In genomic region chr14:95294320-95294719, GRCh38 we compare ENCODE assay signal across 21 cellular contexts. TPM values are rescaled to one million over a fixed set of nuclear protein-coding genes. Genes with fewer than 3 reads are reported as not detected.
DNase-seq lines count a peak whose midpoint lies in the region; ATAC-seq and TF ChIP-seq lines count a peak whose summit lies in the region.
"Had no signal": no experiment of that assay in that cellular context is flagged by ENCODE, and none has a peak within 500 bp of the region (broad histone marks: within the 10 kb centered on the region; RNA-seq: fewer than 3 reads in every experiment).

No MANE protein-coding gene starts in this region.

- H3K4me3 Mint-ChIP-seq in mesothelial cell of epicardium: no peak overlapping the region
- H3K4me3 Mint-ChIP-seq: CD4-positive, alpha-beta T cell; GM23338 had no signal

- peak overlapping the region; percentile 61 for H3K27ac Mint-ChIP-seq in mesothelial cell of epicardium
- H3K27ac Mint-ChIP-seq: CD4-positive, alpha-beta T cell; GM23338 had no signal

- DNase-seq in left ventricle myocardium inferior (no peak), Right ventricle myocardium superior (no peak), caudate nucleus (lab: John Stamatoyannopoulos, UW) (no peak), mesothelial cell of epicardium (ENCODE audit: low spot score in 2 of 2, unreplicated experiment in 2 of 2) (no peak), vagina (ENCODE audit: extremely low spot score in 2 of 2) (no peak), NOMO-1 treated with DMSO at 0.1 percent for 48 hours (lab: John Stamatoyannopoulos, UW; ENCODE audit: unreplicated experiment) (no peak), cortex of kidney (lab: John Stamatoyannopoulos, UW) (no peak)
- DNase-seq: 8988T; Caco-2; CD4-positive, alpha-beta T cell; DMS153; GF-D8; NCI-H1105 treated with DMSO at 0.1 percent for 48 hours; NCI-H1694; NCI-H510A treated with DMSO at 0.1 percent for 48 hours; NCI-H82; RPMI8226; SJCRH30 had no signal

- no peak overlapping the region for H3K4me3 ChIP-seq in left ventricle myocardium inferior
- H3K4me3 ChIP-seq in vagina: no peak overlapping the region
- H3K4me3 ChIP-seq: GM23338, K562, SJCRH30 had no signal

- peaks cover 32% of the 10 kb centered on the region for H3K36me3 Mint-ChIP-seq in mesothelial cell of epicardium

- no peak for TF ChIP-seq CTCF in left ventricle myocardium inferior (IDR thresholded peaks at IDR 0.05; ENCODE audit: borderline replicate concordance)
- TF ChIP-seq CTCF in mesothelial cell of epicardium (IDR thresholded peaks at IDR 0.05; ENCODE audit: unreplicated experiment): no peak
- TF ChIP-seq CTCF in vagina (IDR thresholded peaks at IDR 0.05): no peak

- intact Hi-C loops in left ventricle myocardium inferior (cut with micrococcal nuclease) (no loop called here), Right ventricle myocardium superior (cut with DNase I) (no loop called here), vagina (cut with DNase I) (no loop called here)

- no peak for TF ChIP-seq POLR2A in vagina (IDR thresholded peaks at IDR 0.05)

- H3K4me1 Mint-ChIP-seq in mesothelial cell of epicardium: peaks cover 9% of the 10 kb centered on the region

- H3K9me3 Mint-ChIP-seq in mesothelial cell of epicardium: peaks cover 15% of the 10 kb centered on the region

- H3K9me3 ChIP-seq in left ventricle myocardium inferior (replicated peaks) (peaks cover 14% of the 10 kb centered on the region), vagina (no peaks in the 10 kb centered on the region)
- H3K9me3 ChIP-seq: Caco-2, SJCRH30 had no signal

- ATAC-seq in Right ventricle myocardium superior (ENCODE audit: poor library complexity): no peak
- ATAC-seq in GM18498 (IDR thresholded peaks at IDR 0.05; ENCODE audit: unreplicated experiment): no peak
- ATAC-seq: K562 had no signal

- H3K27me3 ChIP-seq in left ventricle myocardium inferior (ENCODE audit: low read depth): no peaks in the 10 kb centered on the region
- no peaks in the 10 kb centered on the region for H3K27me3 ChIP-seq in vagina
- H3K27me3 ChIP-seq: SJCRH30 had no signal

- no peaks in the 10 kb centered on the region for H3K27me3 Mint-ChIP-seq in mesothelial cell of epicardium (ENCODE audit: low read depth)

- no peaks in the 10 kb centered on the region for H3K36me3 ChIP-seq in left ventricle myocardium inferior
- H3K36me3 ChIP-seq in vagina: no peaks in the 10 kb centered on the region
- H3K36me3 ChIP-seq: SJCRH30 had no signal

- H3K4me1 ChIP-seq in left ventricle myocardium inferior (peaks cover 33% of the 10 kb centered on the region), vagina (peaks cover 14% of the 10 kb centered on the region)
- H3K4me1 ChIP-seq: Caco-2 had no signal

- peak overlapping the region; percentile 68 for H3K27ac ChIP-seq in left ventricle myocardium inferior (replicated peaks)
- peak overlapping the region; percentile 97 for H3K27ac ChIP-seq in caudate nucleus (ENCODE audit: low read depth, low read length)
- H3K27ac ChIP-seq in vagina: peak overlapping the region; percentile 33
- H3K27ac ChIP-seq: SJCRH30 had no signal

RNA-seq across cellular contexts. Expression of gene CLMN, which starts 25.4 kb away (rescaled TPM):
- total RNA-seq in left ventricle myocardium inferior (3.7 TPM), Right ventricle myocardium superior (9.0 TPM), mesothelial cell of epicardium (114 to 120 TPM (median 117 TPM) in 3 replicates), vagina (19.6 TPM)

Comparison
In these comparisons a context has a peak if more than half of its experiments do, and no peak if none do; other contexts are left out.
1. H3K27ac ChIP-seq: peak in every context shown above with its lines; median percentile 97 in caudate nucleus; 68 in left ventricle myocardium inferior; 33 in vagina.